Comparison of ENCODE assay signal across 8 cellular contexts in the genomic region with DNA sequence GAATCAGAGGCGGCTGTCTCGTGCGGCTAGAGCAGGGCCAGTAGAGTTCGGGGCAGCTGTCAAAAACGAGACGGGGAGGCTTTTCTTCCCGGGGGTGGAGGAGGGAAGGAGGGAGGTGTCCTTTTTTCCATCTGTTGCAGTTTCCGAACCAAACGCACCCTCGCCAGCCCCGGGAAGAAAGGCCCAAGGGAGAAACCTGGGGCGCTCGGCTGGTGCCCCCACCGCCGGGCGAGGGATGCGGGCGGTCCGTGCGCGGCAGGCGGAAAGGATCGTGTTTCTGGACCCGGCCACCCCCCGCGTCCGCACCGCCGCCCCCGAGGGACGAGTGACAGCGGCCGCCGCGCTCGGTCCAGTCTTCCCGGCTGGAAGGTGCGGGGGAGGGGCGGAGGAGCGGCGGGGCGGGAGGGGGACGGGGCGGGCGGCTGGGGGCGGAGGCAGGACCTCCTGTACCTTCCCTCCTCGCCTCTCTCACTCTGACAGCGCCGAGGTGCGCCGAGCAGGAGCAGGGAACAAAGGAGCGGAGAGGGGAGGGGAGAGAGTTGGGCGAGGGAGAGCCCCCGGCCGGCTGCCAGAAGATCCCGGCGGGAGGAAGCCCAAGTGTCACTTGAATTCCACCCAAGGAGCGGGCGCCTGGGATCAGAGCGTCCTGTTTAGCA. TPM values are rescaled to one million over a fixed set of nuclear protein-coding genes. Genes with fewer than 3 reads are reported as not detected.
DNase-seq lines count a peak whose midpoint lies in the region; ATAC-seq, FAIRE-seq and TF ChIP-seq lines count a peak whose summit lies in the region.

A gene (plus strand): TSS at position 471 of the 656 bp plus-strand sequence. CDS start 318 bp downstream, outside the sequence.

- CTCF ChIA-PET in HepG2 (lab: Yijun Ruan, JAX; ENCODE audit: low intra/inter-chr PET ratio, low total read pairs), result no interaction called here

- no peaks in the 10 kb centered on the region for H3K36me3 ChIP-seq in HepG2 (replicated peaks in 1 of 2; ENCODE audit: control insufficient read depth in 1 of 2, insufficient read depth in 2 of 2, low read length in 2 of 2)

- no TSS peak for BruUV-seq in HepG2 (replicated peaks; lab: Mats Ljungman, UMichigan)

- no peaks in the 10 kb centered on the region for H3K9me3 ChIP-seq in HepG2 (ENCODE audit: low read length)

- TF ChIP-seq CTCF in dorsolateral prefrontal cortex (IDR thresholded peaks at IDR 0.05 in 54 of 56, conservative IDR thresholded peaks at IDR 0.05 in 2 of 56; ENCODE audit: low read depth in 1 of 56, partially characterized antibody in 56 of 56) (no peak), HepG2 (CRISPR knock-in tag; IDR thresholded peaks at IDR 0.05) (no peak)

- no peak for TF ChIP-seq RAD21 in HepG2 (CRISPR knock-in tag; IDR thresholded peaks at IDR 0.05)

- H3K4me3 ChIP-seq in dorsolateral prefrontal cortex, result peak within 1 kb of the TSS; percentile 41 to 87 (median 70)
- H3K4me3 ChIP-seq in HepG2 (replicated peaks in 1 of 3; ENCODE audit: insufficient read depth in 1 of 3, low read depth in 2 of 3, low read length in 3 of 3), result peak within 1 kb of the TSS; percentile 93

- H3K4me2 ChIP-seq in HepG2 (ENCODE audit: low read depth, low read length), result peak within 1 kb of the TSS; percentile 99

- peak; percentile 82 to 89 for TF ChIP-seq POLR2A in HepG2 (IDR thresholded peaks at IDR 0.05; ENCODE audit: insufficient read depth in 1 of 2, low read depth in 2 of 2, low read length in 2 of 2)

- H3K27me3 ChIP-seq in dorsolateral prefrontal cortex, result peaks cover 0 to 65% (median 6%) of the 10 kb centered on the region in 45 donors
- H3K27me3 ChIP-seq in HepG2 (ENCODE audit: control insufficient read depth in 1 of 2, insufficient read depth in 2 of 2, low read length in 2 of 2), result no peaks in the 10 kb centered on the region; a peak in 1 of 5 replicates

- H2AFZ ChIP-seq in HepG2 (ENCODE audit: low read length), result no peak within 1 kb of the TSS

- H3K27ac ChIP-seq in dorsolateral prefrontal cortex (peak within 1 kb of the TSS; percentile 83 to 99 (median 96)), HepG2 (ENCODE audit: extremely low read length, insufficient read depth, low read length) (peak within 1 kb of the TSS; percentile 90)

- no peaks in the 10 kb centered on the region for H3K9me3 Mint-ChIP-seq in activated CD4-positive, alpha-beta T cell treated with anti-CD3 and anti-CD28 coated beads, Interleukin-2, amount 10 ng/mL, durations not matched to agents 24 days and 14 days

- H3K9ac ChIP-seq in HepG2 (ENCODE audit: insufficient read depth, low read depth, low read length), result peak within 1 kb of the TSS; percentile 96

- peaks cover 24% of the 10 kb centered on the region for H3K36me3 Mint-ChIP-seq in activated CD4-positive, alpha-beta T cell treated with anti-CD3 and anti-CD28 coated beads, Interleukin-2, amount 10 ng/mL, durations not matched to agents 24 days and 14 days (ENCODE audit: low read depth)

- H3K4me3 Mint-ChIP-seq in activated CD4-positive, alpha-beta T cell treated with anti-CD3 and anti-CD28 coated beads, Interleukin-2, amount 10 ng/mL, durations not matched to agents 24 days and 14 days, result peak within 1 kb of the TSS; percentile 96

- H4K20me1 ChIP-seq in HepG2 (ENCODE audit: insufficient read depth, low read length), result peaks cover 4% of the 10 kb centered on the region

- peaks cover 48% of the 10 kb centered on the region for H3K4me1 Mint-ChIP-seq in activated CD4-positive, alpha-beta T cell treated with anti-CD3 and anti-CD28 coated beads, Interleukin-2, amount 10 ng/mL, durations not matched to agents 24 days and 14 days

- intact Hi-C loops in activated CD4-positive, alpha-beta T cell treated with anti-CD3 and anti-CD28 coated beads, Interleukin-2, amount 10 ng/mL, durations not matched to agents 24 days and 14 days (cut with micrococcal nuclease), result loop anchor here (2.0 to 5.0 kb wide), 6 partner anchors 38 to 1847 kb away; a partner anchor contains a TSS
- intact Hi-C loops in dorsolateral prefrontal cortex (cut with DNase I), result loop anchor here (2.0 to 5.0 kb wide), 6 partner anchors 53 to 217 kb away; no protein-coding TSS in a partner anchor
- intact Hi-C loops in HepG2 (cut with micrococcal nuclease; ENCODE audit: unreplicated experiment), result loop anchor here (2.0 kb wide), 2 partner anchors 145 to 215 kb away; no protein-coding TSS in a partner anchor

- POLR2A ChIA-PET in HepG2 (lab: Yijun Ruan, JAX), result interaction anchor here (1.1 to 3.1 kb wide), 8 partner anchors 9 to 215 kb away, joined by 3 to 31 read pairs (median 7); no protein-coding TSS in a partner anchor

- DNase-seq in SHP77 (lab: John Stamatoyannopoulos, UW) (peak; percentile 73), SHP77 treated with DMSO at 0.1 percent for 48 hours (lab: John Stamatoyannopoulos, UW) (no peak), NCI-H2081 (lab: John Stamatoyannopoulos, UW) (peak; percentile 69 to 75), dorsolateral prefrontal cortex (peak in 5 of 10 donors; percentile 29 to 61 (median 46)), HepG2 (ENCODE audit: low spot score) (peak; percentile 63), COLO829 (ENCODE audit: low spot score) (no peak)
- DNase-seq in activated CD4-positive, alpha-beta T cell treated with anti-CD3 and anti-CD28 coated beads, Interleukin-2, amount 10 ng/mL, durations not matched to agents 24 days and 14 days, result peak; percentile 84
- peak; percentile 51 for DNase-seq in stimulated activated CD4-positive, alpha-beta T cell treated with anti-CD3 and anti-CD28 coated beads, Interleukin-4, amount 100 ng/mL, for 1 hour

- peak within 1 kb of the TSS; percentile 100 for H3K27ac Mint-ChIP-seq in activated CD4-positive, alpha-beta T cell treated with anti-CD3 and anti-CD28 coated beads, Interleukin-2, amount 10 ng/mL, durations not matched to agents 24 days and 14 days

- TF ChIP-seq EP300 in HepG2 (IDR thresholded peaks at IDR 0.05; ENCODE audit: low read depth in 2 of 2, low read length in 2 of 2) (no peak), HepG2 (CRISPR knock-in tag; IDR thresholded peaks at IDR 0.05; ENCODE audit: borderline replicate concordance) (no peak)

- no peaks in the 10 kb centered on the region for H3K27me3 Mint-ChIP-seq in activated CD4-positive, alpha-beta T cell treated with anti-CD3 and anti-CD28 coated beads, Interleukin-2, amount 10 ng/mL, durations not matched to agents 24 days and 14 days

- 0% methylated on average over 26 of the region's 60 CpGs for WGBS in HepG2 (ENCODE audit: low lambda C conversion rate)

- in situ Hi-C loops in HepG2 (cut with HindIII; ENCODE audit: extremely low pct_ligation_motif_present, low pct_unique_long_range_greater_than_20kb), result loop anchor here (5.0 to 25.0 kb wide), 5 partner anchors 142 to 388 kb away; no protein-coding TSS in a partner anchor

- H3K79me2 ChIP-seq in HepG2 (ENCODE audit: insufficient read depth, low read length), result peaks cover 58% of the 10 kb centered on the region

- H3K4me1 ChIP-seq in HepG2 (ENCODE audit: insufficient read depth, low read length), result peaks cover 21% of the 10 kb centered on the region

- no peak for FAIRE-seq in HepG2 (lab: Jason Lieb, UNC)

- peak; percentile 42 for ATAC-seq in HepG2

TF ChIP-seq in HepG2, 621 proteins besides CTCF, POLR2A, EP300 and RAD21 (continues in another document):
- TF ChIP-seq JDP2 (CRISPR knock-in tag; IDR thresholded peaks at IDR 0.05; ENCODE audit: borderline replicate concordance), result no peak
- TF ChIP-seq, protein P1, sequence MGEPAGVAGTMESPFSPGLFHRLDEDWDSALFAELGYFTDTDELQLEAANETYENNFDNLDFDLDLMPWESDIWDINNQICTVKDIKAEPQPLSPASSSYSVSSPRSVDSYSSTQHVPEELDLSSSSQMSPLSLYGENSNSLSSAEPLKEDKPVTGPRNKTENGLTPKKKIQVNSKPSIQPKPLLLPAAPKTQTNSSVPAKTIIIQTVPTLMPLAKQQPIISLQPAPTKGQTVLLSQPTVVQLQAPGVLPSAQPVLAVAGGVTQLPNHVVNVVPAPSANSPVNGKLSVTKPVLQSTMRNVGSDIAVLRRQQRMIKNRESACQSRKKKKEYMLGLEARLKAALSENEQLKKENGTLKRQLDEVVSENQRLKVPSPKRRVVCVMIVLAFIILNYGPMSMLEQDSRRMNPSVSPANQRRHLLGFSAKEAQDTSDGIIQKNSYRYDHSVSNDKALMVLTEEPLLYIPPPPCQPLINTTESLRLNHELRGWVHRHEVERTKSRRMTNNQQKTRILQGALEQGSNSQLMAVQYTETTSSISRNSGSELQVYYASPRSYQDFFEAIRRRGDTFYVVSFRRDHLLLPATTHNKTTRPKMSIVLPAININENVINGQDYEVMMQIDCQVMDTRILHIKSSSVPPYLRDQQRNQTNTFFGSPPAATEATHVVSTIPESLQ (CRISPR knock-in tag; conservative IDR thresholded peaks at IDR 0.05), result no peak
- TF ChIP-seq KAT2B (IDR thresholded peaks at IDR 0.05; ENCODE audit: borderline replicate concordance, low read depth, low read length), result no peak
- TF ChIP-seq NFYC (CRISPR knock-in tag; IDR thresholded peaks at IDR 0.05), result 0 out of 2 replicates have a peak, but pooled peaks have one; percentile 32

RNA-seq across cellular contexts. Expression of the gene that starts here (rescaled TPM):
- total RNA-seq in activated CD4-positive, alpha-beta T cell treated with anti-CD3 and anti-CD28 coated beads, Interleukin-2, amount 10 ng/mL, durations not matched to agents 24 days and 14 days, result 44.0 and 50.7 TPM in 2 replicates
- total RNA-seq in dorsolateral prefrontal cortex, result 10 to 100 TPM in 81 of 120 experiments, 1 to 10 TPM in 39; 5.1 to 30.2 (median 12.3) TPM
- 44.0 and 50.0 TPM in 2 replicates for total RNA-seq in HepG2 (2016; rRNA removed; fragmentation: Illumina TruSeq; extraction: Trizol)
- total RNA-seq in HepG2 (2016; cell fraction: cytosol; rRNA removed; fragmentation: Illumina TruSeq; extraction: Trizol; ENCODE audit: low read depth), result 15.3 and 17.9 TPM in 2 replicates
- 39.7 and 48.5 TPM in 2 replicates for total RNA-seq in HepG2 (2016; cell fraction: insoluble cytoplasmic fraction; rRNA removed; fragmentation: Illumina TruSeq; extraction: Trizol)
- 31.9 and 33.8 TPM in 2 replicates for total RNA-seq in HepG2 (2016; cell fraction: membrane; rRNA removed; fragmentation: Illumina TruSeq; extraction: Trizol)
- total RNA-seq in HepG2 (2016; cell fraction: nucleus; rRNA removed; fragmentation: Illumina TruSeq; extraction: Trizol), result 48.5 and 49.4 TPM in 2 replicates
- polyA plus RNA-seq in HepG2 (2011; rRNA removed), result 76.1 and 76.3 TPM in 2 replicates
- polyA plus RNA-seq in HepG2 (2011; cell fraction: cytosol; rRNA removed), result 82.7 and 83.0 TPM in 2 replicates
- polyA plus RNA-seq in HepG2 (2011; cell fraction: nucleus; rRNA removed), result 170 and 172 TPM in 2 replicates
- polyA plus RNA-seq in HepG2 (2012), result 35.4 and 51.3 TPM in 2 replicates
- 8.5 and 8.6 TPM in 2 replicates for polyA plus RNA-seq in HepG2 (2016; cell fraction: cytosol; fragmentation: Illumina TruSeq; extraction: Trizol; ENCODE audit: low read depth)
- polyA plus RNA-seq in HepG2 (2016; cell fraction: insoluble cytoplasmic fraction; fragmentation: Illumina TruSeq; extraction: Trizol; ENCODE audit: low read depth), result 37.9 and 44.1 TPM in 2 replicates
- polyA plus RNA-seq in HepG2 (2016; cell fraction: membrane; fragmentation: Illumina TruSeq; extraction: Trizol; ENCODE audit: low read depth), result 16.3 and 18.7 TPM in 2 replicates
- 82.0 and 82.8 TPM in 2 replicates for polyA plus RNA-seq in HepG2 (2016; cell fraction: nucleus; fragmentation: Illumina TruSeq; extraction: Trizol; ENCODE audit: insufficient read depth, low read depth)
- 89.5 and 113 TPM in 2 replicates for polyA minus RNA-seq in HepG2 (2011; rRNA and poly(A)+ RNA removed; ENCODE audit: low replicate concordance)
- polyA minus RNA-seq in HepG2 (2011; cell fraction: cytosol; rRNA and poly(A)+ RNA removed), result 43.2 and 45.1 TPM in 2 replicates
- polyA minus RNA-seq in HepG2 (2011; cell fraction: nucleus; rRNA and poly(A)+ RNA removed), result 66.8 and 68.0 TPM in 2 replicates

Comparison
In these comparisons a context has a peak if more than half of its experiments do, and no peak if none do; other contexts are left out.
1. DNase-seq: peak in SHP77 (2 of 2), NCI-H2081 (2 of 2), activated CD4-positive, alpha-beta T cell treated with anti-CD3 and anti-CD28 coated beads, Interleukin-2, amount 10 ng/mL, durations not matched to agents 24 days and 14 days (single experiment), HepG2 (single experiment) and stimulated activated CD4-positive, alpha-beta T cell treated with anti-CD3 and anti-CD28 coated beads, Interleukin-4, amount 100 ng/mL, for 1 hour (single experiment); none in SHP77 treated with DMSO at 0.1 percent for 48 hours (single experiment) and COLO829 (single experiment).